Comparison of ENCODE assay signal across 1 cellular context in genomic region chr1:40153073-40153770, GRCh38.
TF ChIP-seq lines count a peak whose summit lies in the region.

No MANE protein-coding gene starts in this region.

TF ChIP-seq in GM12878, 131 proteins besides CTCF, POLR2A, EP300 and RAD21:
- TF ChIP-seq MEF2B (IDR thresholded peaks at IDR 0.05; ENCODE audit: partially characterized antibody, poor library complexity, severe bottlenecking) (peak; percentile 49), PAX8 (IDR thresholded peaks at IDR 0.05) (0 out of 2 replicates have a peak, but pooled peaks have one; percentile 50), BHLHE40 (IDR thresholded peaks at IDR 0.05; ENCODE audit: borderline replicate concordance in 1 of 2, low read depth in 2 of 2, low read length in 1 of 2) (0 out of 4 replicates have a peak, but pooled peaks of 1 of the 2 experiments have one; percentile 33), NR2F1 (conservative IDR thresholded peaks at IDR 0.05) (0 out of 2 replicates have a peak, but pooled peaks have one; percentile 21), RUNX3 (IDR thresholded peaks at IDR 0.05; ENCODE audit: low read length) (peak; percentile 50; the same call in 1 of the 2 replicates), ASH2L (IDR thresholded peaks at IDR 0.05; ENCODE audit: borderline replicate concordance, low read depth) (0 out of 2 replicates have a peak, but pooled peaks have one; percentile 68), RCOR1 (conservative IDR thresholded peaks at IDR 0.05; ENCODE audit: low read depth, low read length) (no peak), DPF2 (IDR thresholded peaks at IDR 0.05) (peak; percentile 49; the same call in 1 of the 2 replicates), MTA2 (IDR thresholded peaks at IDR 0.05; ENCODE audit: low read depth) (peak; percentile 21; the same call in 1 of the 2 replicates), MEF2A (IDR thresholded peaks at IDR 0.05; ENCODE audit: insufficient read depth, low read depth, low read length) (peak; percentile 30; the same call in 1 of the 2 replicates), IKZF2 (IDR thresholded peaks at IDR 0.05) (peak in 1 of 2 experiments; percentile 17; a peak in 1 of 4 replicates), FOS (IDR thresholded peaks at IDR 0.05; ENCODE audit: borderline replicate concordance, extremely low read depth, insufficient read length) (no peak), NFIC (IDR thresholded peaks at IDR 0.05; ENCODE audit: low read depth, low read length) (peak; percentile 42; the same call in 1 of the 2 replicates), RBBP5 (conservative IDR thresholded peaks at IDR 0.05) (0 out of 2 replicates have a peak, but pooled peaks have one; percentile 80), ATF7 (IDR thresholded peaks at IDR 0.05; ENCODE audit: low read depth) (peak; percentile 18; the same call in 1 of the 2 replicates), TCF12 (IDR thresholded peaks at IDR 0.05; ENCODE audit: low read depth, low read length) (no peak), SMARCA5 (IDR thresholded peaks at IDR 0.05) (peak; percentile 97), ZNF384 (IDR thresholded peaks at IDR 0.05; ENCODE audit: borderline replicate concordance, low read depth, low read length) (peak; percentile 89), SPI1 (IDR thresholded peaks at IDR 0.05; ENCODE audit: borderline replicate concordance, insufficient read depth, low read depth, low read length) (no peak), SMC3 (IDR thresholded peaks at IDR 0.05; ENCODE audit: borderline replicate concordance, low read length) (peak; percentile 83), PKNOX1 (IDR thresholded peaks at IDR 0.05) (peak; percentile 61), SKIL (IDR thresholded peaks at IDR 0.05; ENCODE audit: low read depth, poor library complexity, severe bottlenecking) (peak; percentile 62), CEBPB (IDR thresholded peaks at IDR 0.05; ENCODE audit: borderline replicate concordance in 1 of 2, low read depth in 2 of 2, low read length in 2 of 2) (peak in 1 of 2 experiments; percentile 27; a peak in 1 of 4 replicates), NBN (IDR thresholded peaks at IDR 0.05) (peak; percentile 37; the same call in 1 of the 2 replicates), CUX1 (IDR thresholded peaks at IDR 0.05; ENCODE audit: insufficient replicate concordance, low read depth, low read length) (no peak), RB1 (IDR thresholded peaks at IDR 0.05; ENCODE audit: borderline replicate concordance) (peak; percentile 82; the same call in 1 of the 2 replicates), ZNF207 (IDR thresholded peaks at IDR 0.05; ENCODE audit: borderline replicate concordance) (peak; percentile 34; the same call in 1 of the 2 replicates), FOXM1 (IDR thresholded peaks at IDR 0.05; ENCODE audit: low read depth, low read length) (no peak), NR2C2 (IDR thresholded peaks at IDR 0.05; ENCODE audit: borderline replicate concordance, control insufficient read depth, insufficient read length, low read depth) (no peak)
- TF ChIP-seq, protein P1, sequence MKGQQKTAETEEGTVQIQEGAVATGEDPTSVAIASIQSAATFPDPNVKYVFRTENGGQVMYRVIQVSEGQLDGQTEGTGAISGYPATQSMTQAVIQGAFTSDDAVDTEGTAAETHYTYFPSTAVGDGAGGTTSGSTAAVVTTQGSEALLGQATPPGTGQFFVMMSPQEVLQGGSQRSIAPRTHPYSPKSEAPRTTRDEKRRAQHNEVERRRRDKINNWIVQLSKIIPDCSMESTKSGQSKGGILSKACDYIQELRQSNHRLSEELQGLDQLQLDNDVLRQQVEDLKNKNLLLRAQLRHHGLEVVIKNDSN (IDR thresholded peaks at IDR 0.05; ENCODE audit: borderline replicate concordance, extremely low read length, insufficient read depth, low read depth, low read length) = no peak
- TF ChIP-seq, protein P2, sequence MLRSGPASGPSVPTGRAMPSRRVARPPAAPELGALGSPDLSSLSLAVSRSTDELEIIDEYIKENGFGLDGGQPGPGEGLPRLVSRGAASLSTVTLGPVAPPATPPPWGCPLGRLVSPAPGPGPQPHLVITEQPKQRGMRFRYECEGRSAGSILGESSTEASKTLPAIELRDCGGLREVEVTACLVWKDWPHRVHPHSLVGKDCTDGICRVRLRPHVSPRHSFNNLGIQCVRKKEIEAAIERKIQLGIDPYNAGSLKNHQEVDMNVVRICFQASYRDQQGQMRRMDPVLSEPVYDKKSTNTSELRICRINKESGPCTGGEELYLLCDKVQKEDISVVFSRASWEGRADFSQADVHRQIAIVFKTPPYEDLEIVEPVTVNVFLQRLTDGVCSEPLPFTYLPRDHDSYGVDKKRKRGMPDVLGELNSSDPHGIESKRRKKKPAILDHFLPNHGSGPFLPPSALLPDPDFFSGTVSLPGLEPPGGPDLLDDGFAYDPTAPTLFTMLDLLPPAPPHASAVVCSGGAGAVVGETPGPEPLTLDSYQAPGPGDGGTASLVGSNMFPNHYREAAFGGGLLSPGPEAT (IDR thresholded peaks at IDR 0.05; ENCODE audit: low read depth) = peak; percentile 54
TF ChIP-seq in GM12878: peak in this region for 23.
